ENCODE assay signal across 10 cellular contexts in the genomic region with DNA sequence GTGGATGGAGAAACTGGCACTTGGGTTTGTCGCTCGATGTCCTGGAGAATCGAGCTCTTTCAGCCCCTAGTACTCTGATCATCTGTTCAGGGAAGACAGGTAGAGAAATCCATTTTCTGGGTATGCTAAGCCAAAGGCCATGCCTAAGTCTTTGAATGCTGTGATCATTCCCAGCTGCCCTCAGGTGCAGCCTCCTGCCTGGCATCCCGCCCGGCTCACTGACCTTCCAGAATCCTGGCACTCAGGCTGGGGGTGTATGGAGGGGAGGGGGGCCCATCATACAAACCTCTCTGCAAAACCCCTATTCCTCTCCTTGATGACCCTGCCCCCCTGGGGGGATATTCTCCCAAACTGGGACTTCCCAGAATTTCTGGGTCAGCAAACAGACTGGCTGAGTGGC. TPM values are rescaled to one million over a fixed set of nuclear protein-coding genes. Genes with fewer than 3 reads are reported as not detected.
"Had no signal": no experiment of that assay in that cellular context is flagged by ENCODE, and none has a peak within 500 bp of the region (broad histone marks: within the 10 kb centered on the region; RNA-seq: fewer than 3 reads in every experiment).

No MANE protein-coding gene starts in this region.

- FAIRE-seq: H54, K562 had no signal

- H3K27ac ChIP-seq: GM23248, HL-60 had no signal

- H3K4me3 ChIP-seq: GM23248, K562 had no signal

- ATAC-seq: K562 had no signal

- DNase-seq: GM23248, GOT3, H9, HCEC 1CT, IMR-90, KG1 had no signal

- H3K9ac ChIP-seq: GM23248 had no signal

- H2AFZ ChIP-seq: GM23248 had no signal

RNA-seq across cellular contexts. Expression of gene C20orf203, which starts 28.6 kb away (rescaled TPM):
- total RNA-seq: GM23248, HT1080, IMR-90 had no signal
- polyA plus RNA-seq: GM23248 had no signal
